1 cellular context compared by ENCODE assay signal in genomic region chr19:4913996-4914735, GRCh38.
TF ChIP-seq lines count a peak whose summit lies in the region.

No MANE protein-coding gene starts in this region.

TF ChIP-seq in GM23338, 12 proteins besides CTCF, POLR2A, EP300 and RAD21 (continued from another document):
- TF ChIP-seq, protein P1, sequence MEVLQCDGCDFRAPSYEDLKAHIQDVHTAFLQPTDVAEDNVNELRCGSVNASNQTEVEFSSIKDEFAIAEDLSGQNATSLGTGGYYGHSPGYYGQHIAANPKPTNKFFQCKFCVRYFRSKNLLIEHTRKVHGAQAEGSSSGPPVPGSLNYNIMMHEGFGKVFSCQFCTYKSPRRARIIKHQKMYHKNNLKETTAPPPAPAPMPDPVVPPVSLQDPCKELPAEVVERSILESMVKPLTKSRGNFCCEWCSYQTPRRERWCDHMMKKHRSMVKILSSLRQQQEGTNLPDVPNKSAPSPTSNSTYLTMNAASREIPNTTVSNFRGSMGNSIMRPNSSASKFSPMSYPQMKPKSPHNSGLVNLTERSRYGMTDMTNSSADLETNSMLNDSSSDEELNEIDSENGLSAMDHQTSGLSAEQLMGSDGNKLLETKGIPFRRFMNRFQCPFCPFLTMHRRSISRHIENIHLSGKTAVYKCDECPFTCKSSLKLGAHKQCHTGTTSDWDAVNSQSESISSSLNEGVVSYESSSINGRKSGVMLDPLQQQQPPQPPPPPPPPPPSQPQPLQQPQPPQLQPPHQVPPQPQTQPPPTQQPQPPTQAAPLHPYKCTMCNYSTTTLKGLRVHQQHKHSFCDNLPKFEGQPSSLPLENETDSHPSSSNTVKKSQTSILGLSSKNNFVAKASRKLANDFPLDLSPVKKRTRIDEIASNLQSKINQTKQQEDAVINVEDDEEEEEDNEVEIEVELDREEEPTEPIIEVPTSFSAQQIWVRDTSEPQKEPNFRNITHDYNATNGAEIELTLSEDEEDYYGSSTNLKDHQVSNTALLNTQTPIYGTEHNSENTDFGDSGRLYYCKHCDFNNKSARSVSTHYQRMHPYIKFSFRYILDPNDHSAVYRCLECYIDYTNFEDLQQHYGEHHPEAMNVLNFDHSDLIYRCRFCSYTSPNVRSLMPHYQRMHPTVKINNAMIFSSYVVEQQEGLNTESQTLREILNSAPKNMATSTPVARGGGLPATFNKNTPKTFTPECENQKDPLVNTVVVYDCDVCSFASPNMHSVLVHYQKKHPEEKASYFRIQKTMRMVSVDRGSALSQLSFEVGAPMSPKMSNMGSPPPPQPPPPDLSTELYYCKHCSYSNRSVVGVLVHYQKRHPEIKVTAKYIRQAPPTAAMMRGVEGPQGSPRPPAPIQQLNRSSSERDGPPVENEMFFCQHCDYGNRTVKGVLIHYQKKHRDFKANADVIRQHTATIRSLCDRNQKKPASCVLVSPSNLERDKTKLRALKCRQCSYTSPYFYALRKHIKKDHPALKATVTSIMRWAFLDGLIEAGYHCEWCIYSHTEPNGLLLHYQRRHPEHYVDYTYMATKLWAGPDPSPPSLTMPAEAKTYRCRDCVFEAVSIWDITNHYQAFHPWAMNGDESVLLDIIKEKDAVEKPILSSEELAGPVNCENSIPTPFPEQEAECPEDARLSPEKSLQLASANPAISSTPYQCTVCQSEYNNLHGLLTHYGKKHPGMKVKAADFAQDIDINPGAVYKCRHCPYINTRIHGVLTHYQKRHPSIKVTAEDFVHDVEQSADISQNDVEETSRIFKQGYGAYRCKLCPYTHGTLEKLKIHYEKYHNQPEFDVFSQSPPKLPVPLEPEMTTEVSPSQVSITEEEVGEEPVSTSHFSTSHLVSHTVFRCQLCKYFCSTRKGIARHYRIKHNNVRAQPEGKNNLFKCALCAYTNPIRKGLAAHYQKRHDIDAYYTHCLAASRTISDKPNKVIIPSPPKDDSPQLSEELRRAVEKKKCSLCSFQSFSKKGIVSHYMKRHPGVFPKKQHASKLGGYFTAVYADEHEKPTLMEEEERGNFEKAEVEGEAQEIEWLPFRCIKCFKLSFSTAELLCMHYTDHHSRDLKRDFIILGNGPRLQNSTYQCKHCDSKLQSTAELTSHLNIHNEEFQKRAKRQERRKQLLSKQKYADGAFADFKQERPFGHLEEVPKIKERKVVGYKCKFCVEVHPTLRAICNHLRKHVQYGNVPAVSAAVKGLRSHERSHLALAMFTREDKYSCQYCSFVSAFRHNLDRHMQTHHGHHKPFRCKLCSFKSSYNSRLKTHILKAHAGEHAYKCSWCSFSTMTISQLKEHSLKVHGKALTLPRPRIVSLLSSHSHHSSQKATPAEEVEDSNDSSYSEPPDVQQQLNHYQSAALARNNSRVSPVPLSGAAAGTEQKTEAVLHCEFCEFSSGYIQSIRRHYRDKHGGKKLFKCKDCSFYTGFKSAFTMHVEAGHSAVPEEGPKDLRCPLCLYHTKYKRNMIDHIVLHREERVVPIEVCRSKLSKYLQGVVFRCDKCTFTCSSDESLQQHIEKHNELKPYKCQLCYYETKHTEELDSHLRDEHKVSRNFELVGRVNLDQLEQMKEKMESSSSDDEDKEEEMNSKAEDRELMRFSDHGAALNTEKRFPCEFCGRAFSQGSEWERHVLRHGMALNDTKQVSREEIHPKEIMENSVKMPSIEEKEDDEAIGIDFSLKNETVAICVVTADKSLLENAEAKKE (CRISPR knock-in tag; IDR thresholded peaks at IDR 0.05): no peak
- TF ChIP-seq ZNF331 (CRISPR knock-in tag; IDR thresholded peaks at IDR 0.05; ENCODE audit: low read depth) (no peak), NANOG (IDR thresholded peaks at IDR 0.05; ENCODE audit: borderline replicate concordance) (no peak), EZH2 (IDR thresholded peaks at IDR 0.05; ENCODE audit: low read depth, unreplicated experiment) (no peak)
